ENCODE assay signal across 9 cellular contexts in genomic region chr4:183609151-183609550, GRCh38.
"Had no signal": no experiment of that assay in that cellular context is flagged by ENCODE, and none has a peak within 500 bp of the region (broad histone marks: within the 10 kb centered on the region; RNA-seq: fewer than 3 reads in every experiment).

No MANE protein-coding gene starts in this region.

- H3K9me3 ChIP-seq: HAP-1 had no signal

- ATAC-seq: GM23338, HCT116 had no signal

- H3K27ac ChIP-seq: GM23248 had no signal

- DNase-seq: GM23248, GOT3, H7, H9, HCEC 1CT, HFFc6 had no signal

- H3K4me3 ChIP-seq: GM23248, GM23338, HAP-1 had no signal

- H3K4me1 ChIP-seq: HAP-1 had no signal

- H3K36me3 ChIP-seq: HAP-1 had no signal
